17 cellular contexts compared by ENCODE assay signal in the genomic region with DNA sequence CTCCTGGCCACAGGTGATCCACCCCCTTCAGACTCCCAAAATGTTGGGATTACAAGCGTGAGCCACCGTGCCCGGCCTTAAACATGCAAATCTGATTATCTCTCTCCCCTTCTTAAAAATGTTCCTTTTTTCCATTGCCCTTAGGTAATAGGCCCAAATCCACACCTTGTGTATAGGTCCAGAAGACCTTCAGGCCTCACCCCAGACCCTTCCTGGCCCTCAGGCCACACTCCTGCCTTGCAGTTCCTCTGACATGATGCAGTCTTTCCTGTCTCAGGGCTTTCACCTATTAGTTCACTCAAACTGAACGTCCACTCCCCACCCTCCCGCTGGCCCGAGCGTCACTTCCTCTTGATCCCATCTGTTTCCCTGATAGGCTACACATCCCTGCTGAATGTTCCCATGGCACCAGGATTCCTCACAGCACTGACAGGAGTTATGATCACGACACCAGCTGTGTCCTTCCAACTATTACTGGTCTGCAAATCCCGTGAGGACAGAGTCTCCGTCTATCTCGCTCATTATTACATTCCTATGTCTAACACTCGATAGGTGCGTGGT. TPM values are rescaled to one million over a fixed set of nuclear protein-coding genes. Genes with fewer than 3 reads are reported as not detected.
DNase-seq lines count a peak whose midpoint lies in the region; ATAC-seq, FAIRE-seq and TF ChIP-seq lines count a peak whose summit lies in the region.
"Had no signal": no experiment of that assay in that cellular context is flagged by ENCODE, and none has a peak within 500 bp of the region (broad histone marks: within the 10 kb centered on the region; RNA-seq: fewer than 3 reads in every experiment).

No MANE protein-coding gene starts in this region.

- no peak for FAIRE-seq in GM19239 (lab: Jason Lieb, UNC)
- FAIRE-seq in GM12892 (lab: Jason Lieb, UNC), result no peak
- FAIRE-seq: D721Med, HepG2 had no signal

- POLR2A ChIA-PET in A673 (lab: Charles Lee; ENCODE audit: low non-redundant PET), result no interaction called here

- no peaks in the 10 kb centered on the region for H3K27me3 Mint-ChIP-seq in chondrocyte (ENCODE audit: low read depth)

- H3K27me3 ChIP-seq in psoas muscle (ENCODE audit: insufficient read depth in 3 of 3, low read length in 2 of 3) (no peaks in the 10 kb centered on the region), A673 (replicated peaks; ENCODE audit: insufficient read depth, low read depth, low read length, poor library complexity) (no peaks in the 10 kb centered on the region)

- H3K36me3 Mint-ChIP-seq in chondrocyte (ENCODE audit: low read depth), result no peaks in the 10 kb centered on the region

- no peak overlapping the region for H3K4me3 Mint-ChIP-seq in chondrocyte (ENCODE audit: unreplicated experiment)
- H3K4me3 Mint-ChIP-seq: B cell; CD4-positive, alpha-beta T cell had no signal

- TF ChIP-seq CTCF in chondrocyte (IDR thresholded peaks at IDR 0.05), result no peak
- TF ChIP-seq CTCF in psoas muscle (IDR thresholded peaks at IDR 0.05), result no peak
- TF ChIP-seq CTCF in A673 (conservative IDR thresholded peaks at IDR 0.05; ENCODE audit: low read depth, low read length), result no peak

- 71 to 79% (median 77%) methylated on average over 13 of the region's 13 CpGs for WGBS in psoas muscle, 3 donors

- peak overlapping the region; percentile 61 for H3K27ac Mint-ChIP-seq in chondrocyte (ENCODE audit: unreplicated experiment)
- H3K27ac Mint-ChIP-seq: B cell; CD4-positive, alpha-beta T cell had no signal

- no TSS peak for BruUV-seq in A673 (replicated peaks; lab: Mats Ljungman, UMichigan)

- H3K4me1 Mint-ChIP-seq in chondrocyte (ENCODE audit: low read depth), result peaks cover 37% of the 10 kb centered on the region

- CTCF ChIA-PET in A673 (lab: Charles Lee), result no interaction called here

- peak overlapping the region; percentile 16 for H3K27ac ChIP-seq in psoas muscle
- H3K27ac ChIP-seq in A673 (ENCODE audit: low read depth, low read length, poor library complexity, severe bottlenecking), result no peak overlapping the region
- H3K27ac ChIP-seq: RWPE1 had no signal

- DNase-seq in NCI-H69 (lab: John Stamatoyannopoulos, UW) (peak; percentile 33), chondrocyte (ENCODE audit: low spot score) (no peak), kidney tubule cell (ENCODE audit: low spot score) (peak; percentile 30), psoas muscle (peak; percentile 36 to 72), GM19239 (ENCODE audit: insufficient read length, low spot score) (no peak), A673 (ENCODE audit: low spot score) (no peak), GM12892 (ENCODE audit: insufficient read length) (no peak)
- DNase-seq: CD4-positive, alpha-beta T cell; GF-D8; Karpas-422; NCI-H2029; NCI-H2171 treated with DMSO at 0.1 percent for 48 hours; NCI-H510A had no signal

- TF ChIP-seq POLR2A in GM12892 (IDR thresholded peaks at IDR 0.05; ENCODE audit: low read depth, low read length), result no peak

- peak in 3 of 4 donors; percentile 33 to 47 (median 34) for ATAC-seq in psoas muscle
- ATAC-seq: HepG2 had no signal

- H3K9me3 Mint-ChIP-seq in chondrocyte (ENCODE audit: low read depth), result no peaks in the 10 kb centered on the region
- H3K9me3 Mint-ChIP-seq: CD4-positive, alpha-beta T cell had no signal

- H3K4me3 ChIP-seq in psoas muscle (no peak overlapping the region), A673 (ENCODE audit: low read depth, low read length, poor library complexity, severe bottlenecking) (no peak overlapping the region)

- H3K36me3 ChIP-seq in psoas muscle (ENCODE audit: insufficient read depth in 1 of 2, low read depth in 1 of 2) (no peaks in the 10 kb centered on the region), A673 (ENCODE audit: insufficient read depth, low read length, poor library complexity, severe bottlenecking) (no peaks in the 10 kb centered on the region)

- H3K9me3 ChIP-seq in psoas muscle, result no peaks in the 10 kb centered on the region
- no peaks in the 10 kb centered on the region for H3K9me3 ChIP-seq in A673 (ENCODE audit: low read depth, low read length, poor library complexity, severe bottlenecking)

- H3K4me1 ChIP-seq in psoas muscle (no peaks in the 10 kb centered on the region), A673 (ENCODE audit: insufficient read depth, low read length, poor library complexity, severe bottlenecking) (peaks cover 6% of the 10 kb centered on the region)

- intact Hi-C loops in psoas muscle (cut with DNase I) (no loop called here), A673 (cut with micrococcal nuclease; ENCODE audit: unreplicated experiment) (no loop called here)

RNA-seq across cellular contexts. Expression of a gene that starts 46.4 kb away (rescaled TPM):
- 6.5 to 16.3 TPM (median 16.0 TPM) in 3 replicates for total RNA-seq in chondrocyte
- total RNA-seq in psoas muscle, result 1 to 10 TPM; 3.8 to 8.7 (median 6.0) TPM
- 1 to 10 TPM; 2.7 to 3.2 (median 2.7) TPM for polyA plus RNA-seq in psoas muscle
- 0.49 and 0.87 TPM in 2 replicates for total RNA-seq in A673 (2021)
- polyA plus RNA-seq in GM12892 (2012; ENCODE audit: missing spikeins), result not detected
- total RNA-seq: B cell; CD4-positive, alpha-beta T cell; HepG2 had no signal
- polyA plus RNA-seq: HepG2 had no signal

Comparison
In these comparisons a context has a peak if more than half of its experiments do, and no peak if none do; other contexts are left out.
1. DNase-seq: peak in NCI-H69 (single experiment), kidney tubule cell (single experiment) and psoas muscle (2 of 2); none in chondrocyte (single experiment), GM19239 (single experiment), A673 (single experiment) and GM12892 (single experiment).